8 cellular contexts compared by ENCODE assay signal in the genomic region with DNA sequence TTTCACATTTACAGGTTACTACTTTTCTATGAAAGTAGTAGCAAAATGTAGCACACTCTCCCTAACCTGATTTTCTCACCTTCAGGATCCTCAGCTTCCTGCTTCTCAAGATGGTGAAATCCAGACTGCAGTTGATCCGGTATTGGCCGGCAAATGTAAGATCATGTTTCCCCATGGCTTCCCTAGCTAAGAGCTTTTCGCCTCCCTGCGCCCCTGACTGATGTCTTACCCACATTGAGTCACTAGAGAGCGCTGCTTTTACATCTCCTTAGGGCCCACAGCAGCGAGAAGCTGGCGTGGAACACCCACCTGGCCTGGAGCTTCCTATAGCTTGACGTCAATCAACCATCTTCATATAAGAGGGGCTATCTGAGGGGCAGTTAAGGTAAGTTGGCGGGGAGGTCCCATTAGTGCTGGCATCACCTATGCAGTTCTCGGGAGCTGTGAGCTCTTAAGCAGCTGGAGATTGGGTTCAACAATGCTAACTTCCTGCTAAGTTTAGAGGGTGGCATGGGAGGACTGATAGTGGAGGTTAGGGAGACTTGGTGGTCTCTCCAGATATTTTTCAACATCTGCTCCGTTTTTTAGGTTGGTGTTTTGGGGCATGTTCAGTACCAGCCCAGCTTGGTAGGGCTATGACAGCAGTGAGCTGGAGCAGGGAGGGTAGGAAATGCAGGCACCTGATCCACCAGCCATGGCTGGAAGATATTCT. TPM values are rescaled to one million over a fixed set of nuclear protein-coding genes. Genes with fewer than 3 reads are reported as not detected.
A peak's percentile ranks its signal among the peaks of the same experiment; 100 is the strongest.
DNase-seq lines count a peak whose midpoint lies in the region; ATAC-seq and TF ChIP-seq lines count a peak whose summit lies in the region.

No MANE protein-coding gene starts in this region.

- H3K4me3 ChIP-seq in WI38 (ENCODE audit: low read depth, low read length) (no peak overlapping the region), epithelial cell of esophagus (ENCODE audit: low read length) (no peak overlapping the region)

- POLR2A ChIA-PET in naive thymus-derived CD8-positive, alpha-beta T cell (lab: Charles Lee), result interaction anchor here (1.1 to 1.2 kb wide), 3 partner anchors 9 to 10 kb away, joined by 3 to 5 read pairs (median 3); a partner anchor contains a TSS

- H3K27me3 Mint-ChIP-seq in naive thymus-derived CD8-positive, alpha-beta T cell, result no peaks in the 10 kb centered on the region

- peaks cover 36 to 54% (median 38%) of the 10 kb centered on the region in 4 donors for H3K4me1 Mint-ChIP-seq in naive thymus-derived CD8-positive, alpha-beta T cell

- peak overlapping the region; percentile 23 to 84 (median 60) for H3K27ac Mint-ChIP-seq in naive thymus-derived CD8-positive, alpha-beta T cell

- peak; percentile 50 for DNase-seq in activated gamma-delta T cell treated with Interleukin-2 at 50 U/mL for 16 hours
- no peak for DNase-seq in activated gamma-delta T cell (lab: John Stamatoyannopoulos, UW)
- DNase-seq in NCI-H146 (lab: John Stamatoyannopoulos, UW), result peak; percentile 62
- DNase-seq in epithelial cell of esophagus (ENCODE audit: low read depth), result peak; percentile 81
- peak in 7 of 10 donors; percentile 13 to 70 (median 46) for DNase-seq in naive thymus-derived CD8-positive, alpha-beta T cell

- H3K9me3 Mint-ChIP-seq in naive thymus-derived CD8-positive, alpha-beta T cell, result peaks cover 0 to under 1% (median 0%) of the 10 kb centered on the region in 9 donors

- TF ChIP-seq CTCF in WI38 (IDR thresholded peaks at IDR 0.05; ENCODE audit: low read depth, low read length), result peak; percentile 32; the same call in 1 of the 2 replicates
- TF ChIP-seq CTCF in epithelial cell of esophagus (IDR thresholded peaks at IDR 0.05; ENCODE audit: insufficient read depth, low read depth, low read length, missing control alignments), result peak; percentile 67

- no peak overlapping the region for H3K4me3 Mint-ChIP-seq in naive thymus-derived CD8-positive, alpha-beta T cell

- H3K36me3 Mint-ChIP-seq in naive thymus-derived CD8-positive, alpha-beta T cell, result peaks cover 0 to 76% (median 28%) of the 10 kb centered on the region in 3 donors

- ATAC-seq in naive thymus-derived CD8-positive, alpha-beta T cell, result peak; percentile 66 to 75
- ATAC-seq in GM21367 (IDR thresholded peaks at IDR 0.05; ENCODE audit: unreplicated experiment) (no peak), GM21786 (IDR thresholded peaks at IDR 0.05; ENCODE audit: unreplicated experiment) (no peak)

RNA-seq across cellular contexts. Expression of a gene that starts 5.5 kb away (rescaled TPM):
- 10 to 100 TPM; 35.9 to 37.4 TPM for total RNA-seq in naive thymus-derived CD8-positive, alpha-beta T cell
- 10 to 100 TPM; 37.7 to 44.4 (median 39.1) TPM for polyA plus RNA-seq in naive thymus-derived CD8-positive, alpha-beta T cell

RNA-seq across cellular contexts. Expression of a gene that starts 10.4 kb away (rescaled TPM):
- 10 to 100 TPM; 43.3 to 50.0 TPM for total RNA-seq in naive thymus-derived CD8-positive, alpha-beta T cell
- polyA plus RNA-seq in naive thymus-derived CD8-positive, alpha-beta T cell, result 1 to 10 TPM; 4.9 to 6.4 (median 5.6) TPM

RNA-seq across cellular contexts. Expression of a gene that starts 32.2 kb away (rescaled TPM):
- total RNA-seq in naive thymus-derived CD8-positive, alpha-beta T cell, result not detected
- polyA plus RNA-seq in naive thymus-derived CD8-positive, alpha-beta T cell, result under 1 TPM in 2 of 3 donors, not detected in 1; 0.02 to 0.19 TPM

RNA-seq across cellular contexts. Expression of a gene that starts 38.7 kb away (rescaled TPM):
- under 1 TPM; 0.25 to 0.47 TPM for total RNA-seq in naive thymus-derived CD8-positive, alpha-beta T cell
- 1 to 10 TPM in 1 of 3 donors, not detected in 2; 6.2 TPM for polyA plus RNA-seq in naive thymus-derived CD8-positive, alpha-beta T cell

Comparison
In these comparisons a context has a peak if more than half of its experiments do, and no peak if none do; other contexts are left out.
1. ATAC-seq: peak in naive thymus-derived CD8-positive, alpha-beta T cell (2 of 2); none in GM21367 (single experiment) and GM21786 (single experiment).